ENCODE assay signal across 19 cellular contexts in the genomic region with DNA sequence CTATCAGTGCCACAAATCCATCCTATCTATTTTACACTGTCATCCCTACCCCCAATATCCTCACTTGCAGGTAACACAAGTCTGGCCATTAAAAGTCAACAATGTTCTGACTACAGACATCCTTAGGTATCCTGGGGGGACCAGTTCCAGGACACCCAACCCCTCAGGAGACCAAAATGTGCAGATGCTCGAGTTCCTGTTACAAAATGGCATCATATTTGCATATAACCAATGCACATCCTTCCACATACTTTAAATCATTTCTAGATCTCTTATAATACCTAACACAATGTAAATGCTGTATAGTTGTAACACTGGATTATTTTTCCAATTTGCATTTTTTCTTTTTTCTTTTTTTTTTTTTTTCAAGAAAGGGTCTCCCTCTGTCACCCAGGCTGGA. TPM values are rescaled to one million over a fixed set of nuclear protein-coding genes. Genes with fewer than 3 reads are reported as not detected.
DNase-seq lines count a peak whose midpoint lies in the region; ATAC-seq and TF ChIP-seq lines count a peak whose summit lies in the region.
"Had no signal": no experiment of that assay in that cellular context is flagged by ENCODE, and none has a peak within 500 bp of the region (broad histone marks: within the 10 kb centered on the region; RNA-seq: fewer than 3 reads in every experiment).

No MANE protein-coding gene starts in this region.

- DNase-seq in NAMALWA (ENCODE audit: low spot score) (peak; percentile 20), memory B cell (ENCODE audit: low spot score in 2 of 2) (no peak), T-helper 1 cell (no peak), WTC11 (ENCODE audit: low spot score) (no peak)
- DNase-seq in activated CD8-positive, alpha-beta memory T cell treated with anti-CD3 and anti-CD28 coated beads, Interleukin-2, amount 50 U/mL, for 48 hours: no peak
- DNase-seq in effector CD4-positive, alpha-beta T cell: no peak
- DNase-seq: ACHN; Caco-2; CD4-positive, alpha-beta T cell; GDM1; GM23248 had no signal

- H3K27ac Mint-ChIP-seq in memory B cell (peak overlapping the region; percentile 72), WTC11 (no peak overlapping the region)
- H3K27ac Mint-ChIP-seq: CD4-positive, alpha-beta T cell had no signal

- H4K20me1 ChIP-seq in DOHH2 (ENCODE audit: control insufficient read depth, insufficient read depth, low read depth, low read length): no peaks in the 10 kb centered on the region

- peak overlapping the region; percentile 89 for H3K27ac ChIP-seq in 22Rv1
- no peak overlapping the region for H3K27ac ChIP-seq in DOHH2 (ENCODE audit: low read depth, low read length)
- H3K27ac ChIP-seq: C4-2B, GM23248 had no signal

- H3K4me2 ChIP-seq in DOHH2 (ENCODE audit: low read length): peak overlapping the region; percentile 34; the same call in 1 of the 2 replicates

- TF ChIP-seq CTCF in 22Rv1 (IDR thresholded peaks at IDR 0.05) (no peak), DOHH2 (IDR thresholded peaks at IDR 0.05; ENCODE audit: low read depth, low read length, poor library complexity, severe bottlenecking) (no peak), WTC11 (IDR thresholded peaks at IDR 0.05) (no peak)

- H3F3A ChIP-seq in DOHH2 (ENCODE audit: control insufficient read depth, insufficient read depth): 0 out of 2 replicates have a peak, but pooled peaks cover 5% of the 10 kb centered on the region

- H3K9me3 Mint-ChIP-seq in memory B cell (peaks cover 2% of the 10 kb centered on the region), WTC11 (no peaks in the 10 kb centered on the region)
- H3K9me3 Mint-ChIP-seq: CD4-positive, alpha-beta T cell had no signal

- ATAC-seq in memory B cell (ENCODE audit: low read depth) (peak; percentile 72), WTC11 (no peak)
- ATAC-seq: K562 had no signal

- no peak overlapping the region for H3K4me3 Mint-ChIP-seq in memory B cell
- no peak overlapping the region for H3K4me3 Mint-ChIP-seq in WTC11
- H3K4me3 Mint-ChIP-seq: CD4-positive, alpha-beta T cell had no signal

- H3K4me3 ChIP-seq in DOHH2 (ENCODE audit: low read length): peak overlapping the region; percentile 4; the same call in 1 of the 2 replicates
- H3K4me3 ChIP-seq: GM23248, HAP-1, K562 had no signal

- H3K4me1 Mint-ChIP-seq in memory B cell (peaks cover 9% of the 10 kb centered on the region), WTC11 (no peaks in the 10 kb centered on the region)

- peaks cover 19% of the 10 kb centered on the region for H3K4me1 ChIP-seq in DOHH2 (ENCODE audit: control insufficient read depth, low read length)
- H3K4me1 ChIP-seq: Caco-2 had no signal

- CTCF ChIA-PET in WTC11 (lab: Charles Lee): no interaction called here

- no peaks in the 10 kb centered on the region for H3K9me3 ChIP-seq in DOHH2 (ENCODE audit: control insufficient read depth, insufficient read depth, low read length)
- H3K9me3 ChIP-seq: Caco-2, HAP-1 had no signal

- H3K36me3 Mint-ChIP-seq in memory B cell (peaks cover 21% of the 10 kb centered on the region), WTC11 (no peaks in the 10 kb centered on the region)

- POLR2A ChIA-PET in WTC11 (lab: Charles Lee): no interaction called here

- H3K27me3 ChIP-seq in DOHH2 (ENCODE audit: control insufficient read depth, low read length): no peaks in the 10 kb centered on the region

- no peaks in the 10 kb centered on the region for H3K79me2 ChIP-seq in DOHH2 (ENCODE audit: control insufficient read depth, low read length)

- no peaks in the 10 kb centered on the region for H3K27me3 Mint-ChIP-seq in memory B cell
- no peaks in the 10 kb centered on the region for H3K27me3 Mint-ChIP-seq in WTC11 (ENCODE audit: low read depth)
- H3K27me3 Mint-ChIP-seq: CD4-positive, alpha-beta T cell had no signal

- H3K36me3 ChIP-seq in DOHH2 (ENCODE audit: control insufficient read depth, low read length): peaks cover 15% of the 10 kb centered on the region

- no peaks in the 10 kb centered on the region for H3K9me2 ChIP-seq in DOHH2 (replicated peaks; ENCODE audit: control insufficient read depth, low read length)

TF ChIP-seq in WTC11, 78 proteins besides CTCF, POLR2A, EP300 and RAD21:
- no peak for TF ChIP-seq ZNF219 (CRISPR knock-in tag; IDR thresholded peaks at IDR 0.05; ENCODE audit: borderline replicate concordance)
- TF ChIP-seq, protein P1, sequence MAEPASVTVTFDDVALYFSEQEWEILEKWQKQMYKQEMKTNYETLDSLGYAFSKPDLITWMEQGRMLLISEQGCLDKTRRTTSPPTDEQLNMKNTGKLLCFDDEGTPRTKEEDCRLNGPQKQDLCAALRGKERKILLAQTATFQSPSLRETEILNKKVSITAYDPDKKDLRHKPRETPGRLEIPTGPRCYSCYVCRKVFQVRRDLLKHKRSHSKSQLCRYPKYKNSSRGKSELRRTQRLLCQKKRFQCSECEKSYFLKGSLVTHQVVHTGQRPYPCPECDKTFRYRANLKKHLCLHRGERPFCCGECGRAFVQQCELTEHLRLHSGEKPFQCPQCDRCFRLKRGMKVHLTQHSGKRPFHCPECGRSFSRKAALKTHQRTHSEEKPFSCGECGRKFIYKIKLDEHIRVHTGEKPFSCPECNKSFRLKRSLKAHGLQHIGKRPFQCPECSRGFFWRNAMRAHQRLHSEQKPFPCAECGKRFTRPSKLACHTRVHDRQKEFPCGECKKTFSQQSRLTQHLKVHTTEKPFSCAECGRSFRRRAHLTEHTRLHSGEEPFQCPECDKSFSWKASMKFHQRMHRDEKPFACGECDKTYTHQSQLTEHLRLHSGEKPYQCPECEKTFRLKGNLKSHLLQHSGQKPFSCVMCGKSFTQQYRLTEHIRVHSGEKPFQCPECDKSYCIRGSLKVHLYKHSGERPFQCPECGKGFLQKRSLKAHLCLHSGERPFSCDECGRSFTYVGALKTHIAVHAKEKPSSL (CRISPR knock-in tag; conservative IDR thresholded peaks at IDR 0.05): no peak
- no peak for TF ChIP-seq NFE2L1 (CRISPR knock-in tag; IDR thresholded peaks at IDR 0.05)
- TF ChIP-seq, protein P2, sequence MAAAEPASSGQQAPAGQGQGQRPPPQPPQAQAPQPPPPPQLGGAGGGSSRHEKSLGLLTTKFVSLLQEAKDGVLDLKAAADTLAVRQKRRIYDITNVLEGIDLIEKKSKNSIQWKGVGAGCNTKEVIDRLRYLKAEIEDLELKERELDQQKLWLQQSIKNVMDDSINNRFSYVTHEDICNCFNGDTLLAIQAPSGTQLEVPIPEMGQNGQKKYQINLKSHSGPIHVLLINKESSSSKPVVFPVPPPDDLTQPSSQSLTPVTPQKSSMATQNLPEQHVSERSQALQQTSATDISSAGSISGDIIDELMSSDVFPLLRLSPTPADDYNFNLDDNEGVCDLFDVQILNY (CRISPR knock-in tag; IDR thresholded peaks at IDR 0.05): no peak
- TF ChIP-seq SMAD4 (CRISPR knock-in tag; IDR thresholded peaks at IDR 0.05): no peak
- TF ChIP-seq ZNF396 (CRISPR knock-in tag; IDR thresholded peaks at IDR 0.05; ENCODE audit: borderline replicate concordance): no peak

RNA-seq across cellular contexts. Expression of a gene that starts 6.9 kb away (rescaled TPM):
- 0.15 TPM in 1 of 3 replicates, not detected in the others for total RNA-seq in WTC11 (2021)
- total RNA-seq: Daoy, GM23248, H4, HT-29 had no signal

RNA-seq across cellular contexts. Expression of a gene that starts 34.9 kb away (rescaled TPM):
- 17.6 to 19.8 TPM (median 19.1 TPM) in 3 replicates for total RNA-seq in WTC11 (2021)
